1 cellular context compared by ENCODE assay signal in the genomic region with DNA sequence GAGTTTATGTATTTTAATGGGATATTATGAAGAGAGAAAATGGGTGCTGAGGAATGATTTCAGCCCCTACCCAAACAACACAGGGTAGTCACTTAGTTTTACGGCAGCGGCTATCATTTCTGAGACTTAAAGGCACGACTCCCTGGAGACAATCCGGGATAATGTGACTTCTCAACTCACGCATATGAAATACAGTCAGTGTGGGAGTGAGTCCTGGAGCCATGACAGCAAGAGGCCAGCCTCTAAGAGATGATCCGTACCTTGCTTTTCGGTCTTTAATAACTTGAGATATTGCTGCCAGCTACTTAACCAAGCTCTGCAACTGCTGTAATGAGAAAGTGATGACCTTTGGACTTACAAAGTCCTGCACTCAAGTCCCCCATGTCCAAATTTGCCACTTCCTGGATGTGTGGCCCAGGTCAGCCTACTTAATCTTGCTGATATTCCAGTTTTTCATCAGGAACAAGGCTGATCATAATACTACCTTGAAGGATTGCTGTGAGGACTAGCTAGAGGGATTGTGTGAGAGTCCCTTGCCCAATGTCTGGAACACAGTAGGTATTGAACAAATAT.
TF ChIP-seq lines count a peak whose summit lies in the region.

No MANE protein-coding gene starts in this region.

TF ChIP-seq in H1, 55 proteins besides CTCF, POLR2A, EP300 and RAD21:
- no peak for TF ChIP-seq BCL11A (IDR thresholded peaks at IDR 0.05; ENCODE audit: low read depth in 2 of 2, low read length in 2 of 2)
- no peak for TF ChIP-seq GABPA (IDR thresholded peaks at IDR 0.05; ENCODE audit: borderline replicate concordance, insufficient read depth, low read length)
- TF ChIP-seq TBP (IDR thresholded peaks at IDR 0.05; ENCODE audit: low read depth, low read length): no peak
- TF ChIP-seq POLR2AphosphoS5 (IDR thresholded peaks at IDR 0.05; ENCODE audit: low read depth, low read length): no peak
- TF ChIP-seq, protein P1, sequence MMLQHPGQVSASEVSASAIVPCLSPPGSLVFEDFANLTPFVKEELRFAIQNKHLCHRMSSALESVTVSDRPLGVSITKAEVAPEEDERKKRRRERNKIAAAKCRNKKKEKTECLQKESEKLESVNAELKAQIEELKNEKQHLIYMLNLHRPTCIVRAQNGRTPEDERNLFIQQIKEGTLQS (IDR thresholded peaks at IDR 0.05; ENCODE audit: insufficient read depth, low read depth, low read length): no peak
- no peak for TF ChIP-seq BRCA1 (IDR thresholded peaks at IDR 0.05; ENCODE audit: low read depth, low read length)
